1 cellular context compared by ENCODE assay signal in genomic region chr17:82475458-82475857, GRCh38.
TF ChIP-seq lines count a peak whose summit lies in the region.

No MANE protein-coding gene starts in this region.

TF ChIP-seq in endothelial cell of umbilical vein, 7 proteins besides CTCF, POLR2A, EP300 and RAD21 (continued from another document):
- TF ChIP-seq FOS (IDR thresholded peaks at IDR 0.05; ENCODE audit: borderline replicate concordance, insufficient read depth, low read length) (no peak), GATA2 (IDR thresholded peaks at IDR 0.05; ENCODE audit: insufficient read depth, insufficient read length, low read depth, low read length) (no peak), MYC (IDR thresholded peaks at IDR 0.05; ENCODE audit: low read depth, low read length) (no peak)
